18 cellular contexts compared by ENCODE assay signal in the genomic region with DNA sequence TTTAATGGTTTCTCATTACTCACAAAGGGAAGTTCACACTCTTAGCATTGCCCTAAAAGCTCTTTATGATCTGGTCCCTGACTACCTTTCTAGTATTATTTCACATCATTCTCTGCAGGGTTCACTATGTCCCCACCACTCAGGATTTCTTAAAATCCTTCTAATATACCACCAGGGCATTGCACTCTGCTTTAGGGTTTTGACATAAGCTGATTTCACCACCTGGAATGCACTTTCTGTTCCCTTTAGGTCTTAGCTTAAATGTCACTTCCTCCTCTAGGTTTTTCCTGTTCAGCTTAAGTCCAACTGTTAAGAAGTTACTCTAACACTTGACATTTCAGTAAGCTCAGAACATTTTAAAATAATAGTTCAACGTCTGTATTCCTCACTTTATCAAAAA.
DNase-seq lines count a peak whose midpoint lies in the region; ATAC-seq and TF ChIP-seq lines count a peak whose summit lies in the region.
"Had no signal": no experiment of that assay in that cellular context is flagged by ENCODE, and none has a peak within 500 bp of the region (broad histone marks: within the 10 kb centered on the region; RNA-seq: fewer than 3 reads in every experiment).

No MANE protein-coding gene starts in this region.

- no peak overlapping the region for H3K4me3 Mint-ChIP-seq in activated CD4-positive, alpha-beta memory T cell treated with anti-CD3 and anti-CD28 coated beads, Interleukin-2, amount 10 ng/mL, durations not matched to agents 7 days and 5 days
- H3K4me3 Mint-ChIP-seq: GM23338, neural progenitor cell had no signal

- no peaks in the 10 kb centered on the region for H3K79me2 ChIP-seq in Karpas-422 (ENCODE audit: low read length)

- H3K27me3 ChIP-seq in Karpas-422 (ENCODE audit: low read length) (no peaks in the 10 kb centered on the region), gastroesophageal sphincter (no peaks in the 10 kb centered on the region), upper lobe of left lung (no peaks in the 10 kb centered on the region)
- H3K27me3 ChIP-seq: gastrocnemius medialis, neural progenitor cell, suprapubic skin had no signal

- H3K4me1 ChIP-seq in Karpas-422 (ENCODE audit: low read length) (no peaks in the 10 kb centered on the region), gastroesophageal sphincter (peaks cover 3 to 24% (median 4%) of the 10 kb centered on the region in 3 donors), upper lobe of left lung (peaks cover 0 to 6% (median 0%) of the 10 kb centered on the region in 4 donors)
- H3K4me1 ChIP-seq: Caco-2, neural progenitor cell, suprapubic skin had no signal

- no peaks in the 10 kb centered on the region for H3K9me3 ChIP-seq in Karpas-422 (ENCODE audit: low read length)
- H3K9me3 ChIP-seq in gastroesophageal sphincter = no peaks in the 10 kb centered on the region
- no peaks in the 10 kb centered on the region for H3K9me3 ChIP-seq in upper lobe of left lung
- H3K9me3 ChIP-seq: Caco-2, gastrocnemius medialis, suprapubic skin had no signal

- no peak overlapping the region for H3K27ac Mint-ChIP-seq in activated CD4-positive, alpha-beta memory T cell treated with anti-CD3 and anti-CD28 coated beads, Interleukin-2, amount 10 ng/mL, durations not matched to agents 7 days and 5 days
- H3K27ac Mint-ChIP-seq: GM23338, neural progenitor cell had no signal

- no peak overlapping the region for H3K4me3 ChIP-seq in Karpas-422 (ENCODE audit: low read length)
- H3K4me3 ChIP-seq in gastroesophageal sphincter = no peak overlapping the region
- H3K4me3 ChIP-seq in upper lobe of left lung = no peak overlapping the region
- H3K4me3 ChIP-seq: gastrocnemius medialis, GM23338, neural progenitor cell, suprapubic skin had no signal

- no peaks in the 10 kb centered on the region for H3K27me3 Mint-ChIP-seq in activated CD4-positive, alpha-beta memory T cell treated with anti-CD3 and anti-CD28 coated beads, Interleukin-2, amount 10 ng/mL, durations not matched to agents 7 days and 5 days

- no peaks in the 10 kb centered on the region for H4K20me1 ChIP-seq in Karpas-422 (ENCODE audit: insufficient read depth, low read depth, low read length)

- no peak for TF ChIP-seq POLR2A in gastroesophageal sphincter (IDR thresholded peaks at IDR 0.05)
- no peak for TF ChIP-seq POLR2A in upper lobe of left lung (IDR thresholded peaks at IDR 0.05)

- POLR2A ChIA-PET in activated CD4-positive, alpha-beta memory T cell treated with anti-CD3 and anti-CD28 coated beads, Interleukin-2, amount 10 ng/mL, durations not matched to agents 7 days and 5 days (lab: Charles Lee) = no interaction called here

- H3K9ac ChIP-seq in Karpas-422 (ENCODE audit: low read length) = no peak overlapping the region
- H3K9ac ChIP-seq: neural progenitor cell had no signal

- CTCF ChIA-PET in activated CD4-positive, alpha-beta memory T cell treated with anti-CD3 and anti-CD28 coated beads, Interleukin-2, amount 10 ng/mL, durations not matched to agents 7 days and 5 days (lab: Charles Lee) = interaction anchor here (0.6 to 1.2 kb wide), 3 partner anchors 9 to 675 kb away, joined by 3 to 5 read pairs (median 3); no protein-coding TSS in a partner anchor

- no peaks in the 10 kb centered on the region for H3K9me3 Mint-ChIP-seq in activated CD4-positive, alpha-beta memory T cell treated with anti-CD3 and anti-CD28 coated beads, Interleukin-2, amount 10 ng/mL, durations not matched to agents 7 days and 5 days
- H3K9me3 Mint-ChIP-seq: GM23338, neural progenitor cell had no signal

- no peaks in the 10 kb centered on the region for H3K9me2 ChIP-seq in Karpas-422 (replicated peaks; ENCODE audit: insufficient read depth, low read length)

- H3K36me3 Mint-ChIP-seq in activated CD4-positive, alpha-beta memory T cell treated with anti-CD3 and anti-CD28 coated beads, Interleukin-2, amount 10 ng/mL, durations not matched to agents 7 days and 5 days (ENCODE audit: low read depth) = peaks cover 4% of the 10 kb centered on the region

- H2AFZ ChIP-seq in Karpas-422 (ENCODE audit: low read length) = no peak overlapping the region
- H2AFZ ChIP-seq: GM23338, neural progenitor cell had no signal

- peaks cover 8% of the 10 kb centered on the region for H3K4me1 Mint-ChIP-seq in activated CD4-positive, alpha-beta memory T cell treated with anti-CD3 and anti-CD28 coated beads, Interleukin-2, amount 10 ng/mL, durations not matched to agents 7 days and 5 days
- H3K4me1 Mint-ChIP-seq: GM23338, neural progenitor cell had no signal

- TF ChIP-seq EP300 in gastroesophageal sphincter (IDR thresholded peaks at IDR 0.05) (no peak), upper lobe of left lung (IDR thresholded peaks at IDR 0.05) (no peak)

- no peak for ATAC-seq in gastroesophageal sphincter
- peak; percentile 32 to 35 for ATAC-seq in upper lobe of left lung (ENCODE audit: low FRiP score in 2 of 2)
- ATAC-seq: gastrocnemius medialis, GM23338 had no signal

- 27 to 40% methylated on average over 1 of the region's 1 CpG for WGBS in gastroesophageal sphincter (ENCODE audit: low coverage in 1 of 2), 2 donors
- WGBS in upper lobe of left lung, 2 donors = 19 to 59% methylated on average over 1 of the region's 1 CpG

- no peak overlapping the region for H3K4me2 ChIP-seq in Karpas-422 (ENCODE audit: low read depth, low read length, poor library complexity, severe bottlenecking)
- H3K4me2 ChIP-seq: GM23338, neural progenitor cell had no signal

- H3K36me3 ChIP-seq in Karpas-422 (ENCODE audit: insufficient read depth, low read length) (no peaks in the 10 kb centered on the region), gastroesophageal sphincter (peaks cover 4 to 73% of the 10 kb centered on the region in 2 donors), upper lobe of left lung (peaks cover 0 to 71% (median 35%) of the 10 kb centered on the region in 4 donors)
- H3K36me3 ChIP-seq: neural progenitor cell had no signal

- no peak overlapping the region for H3K27ac ChIP-seq in Karpas-422 (ENCODE audit: low read length)
- peak overlapping the region in 3 of 4 donors; percentile 55 to 73 (median 61) for H3K27ac ChIP-seq in gastroesophageal sphincter
- H3K27ac ChIP-seq in upper lobe of left lung = peak overlapping the region in 3 of 4 donors; percentile 10 to 53 (median 11)
- H3K27ac ChIP-seq: gastrocnemius medialis, neural progenitor cell, suprapubic skin had no signal

- TF ChIP-seq CTCF in gastroesophageal sphincter (IDR thresholded peaks at IDR 0.05) (no peak), upper lobe of left lung (IDR thresholded peaks at IDR 0.05) (no peak)

- DNase-seq in Karpas-422 (peak; percentile 51), SIG-M5 (lab: John Stamatoyannopoulos, UW) (peak; percentile 70), upper lobe of left lung (no peak), NCI-H226 (no peak)
- no peak for DNase-seq in activated CD4-positive, alpha-beta memory T cell treated with anti-CD3 and anti-CD28 coated beads, Interleukin-2, amount 10 ng/mL, durations not matched to agents 7 days and 5 days
- DNase-seq in activated naive CD4-positive, alpha-beta T cell (lab: John Stamatoyannopoulos, UW) = no peak
- DNase-seq: activated CD4-positive, alpha-beta T cell treated with anti-CD3 and anti-CD28 coated beads for 4 hours; activated CD8-positive, alpha-beta memory T cell treated with anti-CD3 and anti-CD28 coated beads, Interleukin-2, amount 50 U/mL, for 4 hours; activated effector memory CD4-positive, alpha-beta T cell treated with anti-CD3 and anti-CD28 coated beads, Interleukin-2, amount 50 U/mL, for 16 hours; amygdala; Caco-2; gastrocnemius medialis; NCI-H146; SW 1271 had no signal

Comparison
In these comparisons a context has a peak if more than half of its experiments do, and no peak if none do; other contexts are left out.
1. DNase-seq: peak in Karpas-422 (single experiment) and SIG-M5 (single experiment); none in upper lobe of left lung (0 of 2), activated CD4-positive, alpha-beta memory T cell treated with anti-CD3 and anti-CD28 coated beads, Interleukin-2, amount 10 ng/mL, durations not matched to agents 7 days and 5 days (single experiment), activated naive CD4-positive, alpha-beta T cell (0 of 4) and NCI-H226 (single experiment).